ENCODE assay signal across 23 cellular contexts in genomic region chr12:45125997-45126396, GRCh38.
DNase-seq lines count a peak whose midpoint lies in the region; ATAC-seq, FAIRE-seq and TF ChIP-seq lines count a peak whose summit lies in the region.
"Had no signal": no experiment of that assay in that cellular context is flagged by ENCODE, and none has a peak within 500 bp of the region (broad histone marks: within the 10 kb centered on the region; RNA-seq: fewer than 3 reads in every experiment).

No MANE protein-coding gene starts in this region.

- POLR2A ChIA-PET in MCF 10A (lab: Yijun Ruan, JAX) = no interaction called here

- no peaks in the 10 kb centered on the region for H3K9me1 ChIP-seq in keratinocyte (ENCODE audit: control insufficient read depth, extremely low read depth, insufficient read depth, low read length)

- H3K4me3 Mint-ChIP-seq in MCF 10A (ENCODE audit: unreplicated experiment) = no peak overlapping the region
- H3K4me3 Mint-ChIP-seq: CD4-positive, alpha-beta T cell; H9 had no signal

- H3K27ac Mint-ChIP-seq in MCF 10A (ENCODE audit: low read depth, unreplicated experiment) = no peak overlapping the region
- H3K27ac Mint-ChIP-seq: CD4-positive, alpha-beta T cell; H9 had no signal

- H3K4me1 ChIP-seq in breast epithelium (no peaks in the 10 kb centered on the region), keratinocyte (ENCODE audit: control insufficient read depth, extremely low read depth, insufficient read depth, low read length) (no peaks in the 10 kb centered on the region), psoas muscle (peaks cover 10% of the 10 kb centered on the region)
- H3K4me1 ChIP-seq: A549 had no signal

- no peak overlapping the region for H2AFZ ChIP-seq in keratinocyte (ENCODE audit: control insufficient read depth, low read length)

- ATAC-seq in psoas muscle = peak in 3 of 4 donors; percentile 31 to 55 (median 44)
- no peak for ATAC-seq in HG03520 (IDR thresholded peaks at IDR 0.05; ENCODE audit: unreplicated experiment)
- ATAC-seq: A549, GM12878 had no signal

- CTCF ChIA-PET in MCF 10A (lab: Yijun Ruan, JAX) = interaction anchor here (1.3 kb wide), 1 partner anchor 8 kb away, joined by 4 read pairs; no protein-coding TSS in a partner anchor

- TF ChIP-seq POLR2A in breast epithelium (IDR thresholded peaks at IDR 0.05) = no peak

- no peaks in the 10 kb centered on the region for H3K9me3 Mint-ChIP-seq in MCF 10A (ENCODE audit: unreplicated experiment)
- H3K9me3 Mint-ChIP-seq: CD4-positive, alpha-beta T cell; H9 had no signal

- BruUV-seq in MCF 10A (replicated peaks; lab: Mats Ljungman, UMichigan) = no TSS peak

- no peaks in the 10 kb centered on the region for H3K9me3 ChIP-seq in breast epithelium
- H3K9me3 ChIP-seq in keratinocyte (ENCODE audit: control insufficient read depth, low read depth, low read length) = no peaks in the 10 kb centered on the region
- H3K9me3 ChIP-seq in psoas muscle = no peaks in the 10 kb centered on the region
- H3K9me3 ChIP-seq: A549 had no signal

- no peaks in the 10 kb centered on the region for H3K36me3 Mint-ChIP-seq in MCF 10A (ENCODE audit: insufficient read depth, unreplicated experiment)

- WGBS in psoas muscle, 3 donors = 43 to 64% (median 46%) methylated on average over 2 of the region's 2 CpGs

- intact Hi-C loops in MCF 10A (cut with micrococcal nuclease) (no loop called here), breast epithelium (cut with DNase I; ENCODE audit: low total_unique reads) (no loop called here), psoas muscle (cut with DNase I) (no loop called here)

- H4K20me1 ChIP-seq in keratinocyte (ENCODE audit: control insufficient read depth, extremely low read depth, insufficient read depth, low read length) = no peaks in the 10 kb centered on the region

- H3K27ac ChIP-seq in breast epithelium (no peak overlapping the region), keratinocyte (ENCODE audit: control insufficient read depth, insufficient read depth, low read length) (no peak overlapping the region), psoas muscle (no peak overlapping the region)
- H3K27ac ChIP-seq: 22Rv1, A549, C4-2B, HL-60 had no signal

- H3K9ac ChIP-seq in keratinocyte (ENCODE audit: control insufficient read depth, extremely low read depth, insufficient read depth, low read length) = no peak overlapping the region

- H3K4me3 ChIP-seq in breast epithelium (no peak overlapping the region), epithelial cell of esophagus (ENCODE audit: low read length) (no peak overlapping the region), keratinocyte (ENCODE audit: control insufficient read depth in 2 of 3, extremely low read depth in 1 of 3, insufficient read depth in 2 of 3, low read depth in 1 of 3, low read length in 3 of 3) (no peak overlapping the region), psoas muscle (no peak overlapping the region)
- H3K4me3 ChIP-seq: A549, GM12878 had no signal

- no peak overlapping the region for H3K4me2 ChIP-seq in keratinocyte (ENCODE audit: control insufficient read depth, extremely low read depth, insufficient read depth, low read depth, low read length)
- H3K4me2 ChIP-seq: A549 had no signal

- no peaks in the 10 kb centered on the region for H3K27me3 ChIP-seq in breast epithelium
- H3K27me3 ChIP-seq in keratinocyte (ENCODE audit: control insufficient read depth, extremely low read depth, insufficient read depth, low read length) = no peaks in the 10 kb centered on the region
- no peaks in the 10 kb centered on the region for H3K27me3 ChIP-seq in psoas muscle (ENCODE audit: insufficient read depth in 3 of 3, low read length in 2 of 3)

- DNase-seq in MCF 10A (ENCODE audit: unreplicated experiment) = peak; percentile 7
- DNase-seq in breast epithelium (ENCODE audit: low spot score in 2 of 2) = no peak
- peak; percentile 90 for DNase-seq in epithelial cell of esophagus (ENCODE audit: low read depth)
- DNase-seq in keratinocyte (ENCODE audit: low read depth, low spot score) = peak; percentile 36
- no peak for DNase-seq in psoas muscle
- no peak for DNase-seq in RCC 7860 (ENCODE audit: low spot score)
- DNase-seq in mucosa of gallbladder (ENCODE audit: low spot score) = no peak
- DNase-seq: AML-193; Calu3; CD4-positive, alpha-beta T cell; DND-41; EL; H9; IMR-90 had no signal

- TF ChIP-seq CTCF in MCF 10A (IDR thresholded peaks at IDR 0.05; ENCODE audit: unreplicated experiment) = no peak
- no peak for TF ChIP-seq CTCF in breast epithelium (IDR thresholded peaks at IDR 0.05)
- TF ChIP-seq CTCF in epithelial cell of esophagus (IDR thresholded peaks at IDR 0.05; ENCODE audit: insufficient read depth, low read depth, low read length, missing control alignments) = no peak
- no peak for TF ChIP-seq CTCF in keratinocyte (optimal IDR thresholded peaks at IDR 0.05 in 1 of 3, IDR thresholded peaks at IDR 0.05 in 1 of 3, conservative IDR thresholded peaks at IDR 0.05 in 1 of 3; ENCODE audit: extremely low read depth in 1 of 3, insufficient read depth in 2 of 3, low read length in 3 of 3)
- no peak for TF ChIP-seq CTCF in psoas muscle (IDR thresholded peaks at IDR 0.05)

- dilution Hi-C loops in keratinocyte (cut with MboI; ENCODE audit: extremely low pct_ligation_motif_present, low sequenced_read_pairs) = no loop called here

- H3K79me2 ChIP-seq in keratinocyte (ENCODE audit: control insufficient read depth, insufficient read depth, low read length) = no peaks in the 10 kb centered on the region

- H3K27me3 Mint-ChIP-seq in MCF 10A (ENCODE audit: insufficient read depth, unreplicated experiment) = peaks cover 53% of the 10 kb centered on the region
- H3K27me3 Mint-ChIP-seq: CD4-positive, alpha-beta T cell had no signal

- H3K36me3 ChIP-seq in breast epithelium (no peaks in the 10 kb centered on the region), keratinocyte (ENCODE audit: control insufficient read depth in 2 of 2, extremely low read depth in 1 of 2, insufficient read depth in 2 of 2, low read length in 2 of 2) (no peaks in the 10 kb centered on the region), psoas muscle (ENCODE audit: insufficient read depth in 1 of 2, low read depth in 1 of 2) (no peaks in the 10 kb centered on the region)

- no peaks in the 10 kb centered on the region for H3K4me1 Mint-ChIP-seq in MCF 10A (ENCODE audit: insufficient read depth, unreplicated experiment)

- FAIRE-seq in keratinocyte (lab: Jason Lieb, UNC) (peak; percentile 17), RCC 7860 (lab: Jason Lieb, UNC) (no peak)
- FAIRE-seq: GM12878, GM19239, H1, HTR-8/SVneo had no signal

Comparison
In these comparisons a context has a peak if more than half of its experiments do, and no peak if none do; other contexts are left out.
1. DNase-seq: peak in MCF 10A (single experiment), epithelial cell of esophagus (single experiment) and keratinocyte (single experiment); none in breast epithelium (0 of 2), psoas muscle (0 of 2), RCC 7860 (single experiment) and mucosa of gallbladder (single experiment).